Comparison of ENCODE assay signal across 25 cellular contexts in the genomic region with DNA sequence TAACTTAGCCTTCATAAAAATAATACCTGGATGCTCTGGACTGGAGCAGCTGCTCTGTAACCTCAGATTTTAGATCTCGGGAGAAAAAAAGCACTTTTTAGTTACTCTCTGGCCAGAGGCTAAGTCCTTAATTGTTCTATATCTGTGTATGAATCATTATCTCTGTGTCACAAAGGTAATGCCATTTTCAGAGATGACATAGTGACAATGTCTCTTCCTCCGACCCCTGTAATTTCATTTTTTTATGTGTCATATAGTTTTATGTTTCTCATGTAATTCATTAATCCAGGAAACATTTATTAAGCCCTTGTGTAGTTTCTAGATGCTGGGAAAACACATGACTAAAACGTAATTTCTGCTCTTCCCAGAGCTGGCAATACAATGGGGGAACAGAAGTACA. TPM values are rescaled to one million over a fixed set of nuclear protein-coding genes. Genes with fewer than 3 reads are reported as not detected.
DNase-seq lines count a peak whose midpoint lies in the region; ATAC-seq and TF ChIP-seq lines count a peak whose summit lies in the region.
"Had no signal": no experiment of that assay in that cellular context is flagged by ENCODE, and none has a peak within 500 bp of the region (broad histone marks: within the 10 kb centered on the region; RNA-seq: fewer than 3 reads in every experiment).

No MANE protein-coding gene starts in this region.

- no peak overlapping the region for H3K4ac ChIP-seq in trophoblast cell (ENCODE audit: low read depth, low read length)

- H3K79me2 ChIP-seq in OCI-LY3 (ENCODE audit: low read length) = no peaks in the 10 kb centered on the region
- H3K79me2 ChIP-seq in trophoblast cell (ENCODE audit: control insufficient read depth, insufficient read depth, low read length, poor library complexity) = no peaks in the 10 kb centered on the region

- TF ChIP-seq CTCF in CD4-positive, alpha-beta T cell (IDR thresholded peaks at IDR 0.05) = no peak
- TF ChIP-seq CTCF in OCI-LY3 (IDR thresholded peaks at IDR 0.05; ENCODE audit: low read depth, low read length) (no peak), Caco-2 (IDR thresholded peaks at IDR 0.05; ENCODE audit: insufficient read depth in 1 of 2, low read depth in 1 of 2, low read length in 1 of 2, severe bottlenecking in 1 of 2, unreplicated experiment in 1 of 2) (no peak)

- H4K12ac ChIP-seq in trophoblast cell (ENCODE audit: low read depth, low read length) = no peak overlapping the region

- H3K23ac ChIP-seq in trophoblast cell (ENCODE audit: low read length) = no peak overlapping the region

- H3K36me3 Mint-ChIP-seq in CD4-positive, alpha-beta T cell (ENCODE audit: low read depth) = peaks cover 91% of the 10 kb centered on the region
- H3K36me3 Mint-ChIP-seq in effector memory CD8-positive, alpha-beta T cell (ENCODE audit: insufficient read depth) = peaks cover 51% of the 10 kb centered on the region
- H3K36me3 Mint-ChIP-seq in Caco-2 (ENCODE audit: insufficient read depth, unreplicated experiment) = peaks cover 82% of the 10 kb centered on the region

- peak overlapping the region; percentile 36 for H3K4me3 ChIP-seq in OCI-LY3 (ENCODE audit: low read length)
- H3K4me3 ChIP-seq in trophoblast cell (ENCODE audit: low read depth, low read length) = no peak overlapping the region
- no peak overlapping the region for H3K4me3 ChIP-seq in Caco-2 (ENCODE audit: low read depth, low read length)
- H3K4me3 ChIP-seq: BLaER1 treated with 17β-estradiol and CSF1 and Interleukin-3, amounts not matched to agents 10 nM and 100 nM; heart left ventricle; SK-N-MC; transverse colon had no signal

- H3K18ac ChIP-seq in trophoblast cell (ENCODE audit: low read length) = no peak overlapping the region

- no peaks in the 10 kb centered on the region for H3K79me1 ChIP-seq in trophoblast cell (ENCODE audit: low read length)

- H3K27me3 ChIP-seq in CD4-positive, alpha-beta T cell (ENCODE audit: control insufficient read depth, insufficient read depth, low read length) = no peaks in the 10 kb centered on the region
- no peaks in the 10 kb centered on the region for H3K27me3 ChIP-seq in OCI-LY3 (ENCODE audit: low read depth, low read length)
- no peaks in the 10 kb centered on the region for H3K27me3 ChIP-seq in trophoblast cell (ENCODE audit: insufficient read depth, low read length)
- H3K27me3 ChIP-seq in Caco-2 (replicated peaks; ENCODE audit: control insufficient read depth, insufficient read depth, low read length) = no peaks in the 10 kb centered on the region
- H3K27me3 ChIP-seq: BLaER1 treated with 17β-estradiol and CSF1 and Interleukin-3, amounts not matched to agents 10 nM and 100 nM; brain microvascular endothelial cell; heart left ventricle; transverse colon had no signal

- POLR2A ChIA-PET in CD4-positive, alpha-beta T cell (lab: Charles Lee) = interaction anchor here (1.1 kb wide), 1 partner anchor 30 kb away, joined by 4 read pairs; no protein-coding TSS in a partner anchor
- POLR2A ChIA-PET in Caco-2 (lab: Charles Lee) = no interaction called here

- H2BK120ac ChIP-seq in trophoblast cell (ENCODE audit: insufficient read depth, low read length, poor library complexity) = no peak overlapping the region

- no CpG with 5 or more reads among the region's 3 CpGs for WGBS in trophoblast cell (ENCODE audit: extremely low coverage, insufficient coverage, insufficient read length)

- intact Hi-C loops in CD4-positive, alpha-beta T cell (cut with DNase I, micrococcal nuclease) = no loop called here
- intact Hi-C loops in Caco-2 (cut with micrococcal nuclease; ENCODE audit: unreplicated experiment) = no loop called here

- no peak overlapping the region for H2BK5ac ChIP-seq in trophoblast cell (ENCODE audit: low read depth, low read length, poor library complexity)

- H3K9me3 Mint-ChIP-seq in CD4-positive, alpha-beta T cell = no peaks in the 10 kb centered on the region
- no peaks in the 10 kb centered on the region for H3K9me3 Mint-ChIP-seq in effector memory CD8-positive, alpha-beta T cell
- no peaks in the 10 kb centered on the region for H3K9me3 Mint-ChIP-seq in Caco-2 (ENCODE audit: unreplicated experiment)
- H3K9me3 Mint-ChIP-seq: activated T-cell treated with anti-CD3 and anti-CD28 coated beads, Interleukin-2, amount 50 U/mL, for 4 hours; T-helper 2 cell treated with Interferon-gamma antibody and Interleukin-4, amounts not matched to agents 5 μg/mL and 100 μg/mL, for 36 hours had no signal

- H3K4me2 ChIP-seq in OCI-LY3 (ENCODE audit: low read length) = peak overlapping the region; percentile 72
- H3K4me2 ChIP-seq in trophoblast cell (ENCODE audit: low read length) = no peak overlapping the region

- H3K27ac ChIP-seq in CD4-positive, alpha-beta T cell (ENCODE audit: low read depth, low read length) = no peak overlapping the region
- H3K27ac ChIP-seq in OCI-LY3 (ENCODE audit: low read length) (peak overlapping the region; percentile 81), trophoblast cell (ENCODE audit: low read depth, low read length) (no peak overlapping the region)
- H3K27ac ChIP-seq: brain microvascular endothelial cell, heart left ventricle, SK-N-MC, transverse colon had no signal

- no peaks in the 10 kb centered on the region for H3K4me1 Mint-ChIP-seq in CD4-positive, alpha-beta T cell (ENCODE audit: low read depth)
- H3K4me1 Mint-ChIP-seq in effector memory CD8-positive, alpha-beta T cell (ENCODE audit: low read depth in 2 of 2) = peaks cover 2 to 5% of the 10 kb centered on the region in 2 donors
- peaks cover 13% of the 10 kb centered on the region for H3K4me1 Mint-ChIP-seq in Caco-2 (ENCODE audit: low read depth, unreplicated experiment)

- no peak overlapping the region for H4K8ac ChIP-seq in trophoblast cell (ENCODE audit: low read depth, low read length)

- DNase-seq in CD4-positive, alpha-beta T cell = no peak
- DNase-seq in effector memory CD8-positive, alpha-beta T cell = no peak
- DNase-seq in trophoblast cell = peak; percentile 0 to 21
- DNase-seq in NCI-H146 (lab: John Stamatoyannopoulos, UW) = no peak
- no peak for DNase-seq in Caco-2
- DNase-seq: activated CD4-positive, alpha-beta T cell treated with anti-CD3 and anti-CD28 coated beads for 48 hours; activated T-cell treated with anti-CD3 and anti-CD28 coated beads, Interleukin-2, amount 50 U/mL, for 4 hours; brain microvascular endothelial cell; effector memory CD4-positive, alpha-beta T cell; EL; GOT3; heart left ventricle; Kasumi-1; mammary epithelial cell; NCI-H446; NCI-H774; nucleus accumbens; stimulated activated CD4-positive, alpha-beta T cell treated with anti-CD3 and anti-CD28 coated beads, Interleukin-2, amount 100 ng/mL, for 24 hours; transverse colon had no signal

- CTCF ChIA-PET in CD4-positive, alpha-beta T cell (lab: Charles Lee) = interaction anchor here (0.5 to 2.4 kb wide), 2 partner anchors 13 to 16 kb away, joined by 4 to 7 read pairs; no protein-coding TSS in a partner anchor
- CTCF ChIA-PET in Caco-2 (lab: Charles Lee) = no interaction called here

- H3K27me3 Mint-ChIP-seq in CD4-positive, alpha-beta T cell = no peaks in the 10 kb centered on the region
- H3K27me3 Mint-ChIP-seq in effector memory CD8-positive, alpha-beta T cell = no peaks in the 10 kb centered on the region
- no peaks in the 10 kb centered on the region for H3K27me3 Mint-ChIP-seq in Caco-2 (ENCODE audit: insufficient read depth, unreplicated experiment)

- peak overlapping the region; percentile 18 for H3K27ac Mint-ChIP-seq in CD4-positive, alpha-beta T cell
- peak overlapping the region; percentile 3 to 7 for H3K27ac Mint-ChIP-seq in effector memory CD8-positive, alpha-beta T cell
- H3K27ac Mint-ChIP-seq in Caco-2 (ENCODE audit: unreplicated experiment) = no peak overlapping the region

- no peaks in the 10 kb centered on the region for H4K20me1 ChIP-seq in OCI-LY3 (ENCODE audit: insufficient read depth, low read length)

- no peak overlapping the region for H4K91ac ChIP-seq in trophoblast cell (ENCODE audit: low read depth, low read length)

- H3K4me3 Mint-ChIP-seq in CD4-positive, alpha-beta T cell = no peak overlapping the region
- no peak overlapping the region for H3K4me3 Mint-ChIP-seq in effector memory CD8-positive, alpha-beta T cell
- H3K4me3 Mint-ChIP-seq in Caco-2 (ENCODE audit: unreplicated experiment) = no peak overlapping the region
- H3K4me3 Mint-ChIP-seq: activated T-cell treated with anti-CD3 and anti-CD28 coated beads, Interleukin-2, amount 50 U/mL, for 4 hours; T-helper 2 cell treated with Interferon-gamma antibody and Interleukin-4, amounts not matched to agents 5 μg/mL and 100 μg/mL, for 36 hours had no signal

- ATAC-seq in CD4-positive, alpha-beta T cell (ENCODE audit: poor library complexity) = no peak
- ATAC-seq in effector memory CD8-positive, alpha-beta T cell (replicated peaks) = no peak
- no peak for ATAC-seq in HG03139 (IDR thresholded peaks at IDR 0.05; ENCODE audit: unreplicated experiment)
- ATAC-seq: activated T-cell treated with anti-CD3 and anti-CD28 coated beads, Interleukin-2, amount 50 U/mL, for 4 hours; heart left ventricle; HepG2 had no signal

- H2AFZ ChIP-seq in OCI-LY3 (ENCODE audit: low read depth, low read length) (no peak overlapping the region), trophoblast cell (ENCODE audit: insufficient read depth, low read length, poor library complexity) (no peak overlapping the region)

- peaks cover 23% of the 10 kb centered on the region for H3K4me1 ChIP-seq in OCI-LY3 (ENCODE audit: low read length)
- peaks cover 0 to 2% of the 10 kb centered on the region in 2 experiments for H3K4me1 ChIP-seq in trophoblast cell (ENCODE audit: control insufficient read depth in 1 of 2, insufficient read depth in 2 of 2, low read length in 2 of 2)
- no peaks in the 10 kb centered on the region for H3K4me1 ChIP-seq in Caco-2

- H3K14ac ChIP-seq in trophoblast cell (ENCODE audit: low read length) = no peak overlapping the region

- H3K36me3 ChIP-seq in OCI-LY3 (replicated peaks; ENCODE audit: low read depth, low read length) (peaks cover 16% of the 10 kb centered on the region), trophoblast cell (ENCODE audit: control insufficient read depth in 1 of 2, insufficient read depth in 2 of 2, low read length in 2 of 2) (peaks cover 11 to 15% of the 10 kb centered on the region in 2 experiments), Caco-2 (ENCODE audit: control insufficient read depth, insufficient read depth, low read length) (no peaks in the 10 kb centered on the region)

- H3K9me3 ChIP-seq in CD4-positive, alpha-beta T cell (ENCODE audit: control insufficient read depth, low read length) = no peaks in the 10 kb centered on the region
- H3K9me3 ChIP-seq in OCI-LY3 (ENCODE audit: insufficient read depth, low read length) (no peaks in the 10 kb centered on the region), trophoblast cell (ENCODE audit: insufficient read depth, low read depth, low read length) (no peaks in the 10 kb centered on the region), Caco-2 (no peaks in the 10 kb centered on the region)
- H3K9me3 ChIP-seq: BLaER1 treated with 17β-estradiol and CSF1 and Interleukin-3, amounts not matched to agents 10 nM and 100 nM; heart left ventricle; transverse colon had no signal

- no peak overlapping the region for H2BK12ac ChIP-seq in trophoblast cell (ENCODE audit: low read length)

- no peak overlapping the region for H2AK5ac ChIP-seq in trophoblast cell (ENCODE audit: low read length)

- H3K9ac ChIP-seq in OCI-LY3 (ENCODE audit: low read length) (peak overlapping the region; percentile 55), trophoblast cell (ENCODE audit: low read length) (no peak overlapping the region)
- H3K9ac ChIP-seq: BLaER1 treated with 17β-estradiol and CSF1 and Interleukin-3, amounts not matched to agents 10 nM and 100 nM had no signal

- BruUV-seq in Caco-2 (replicated peaks; lab: Mats Ljungman, UMichigan) = no TSS peak

RNA-seq across cellular contexts. Expression of gene SENP6, which starts 55.6 kb away (rescaled TPM):
- total RNA-seq in CD4-positive, alpha-beta T cell = 10 to 100 TPM; 82.0 to 94.8 TPM
- 50.3 and 51.1 TPM in 2 replicates for polyA plus RNA-seq in trophoblast cell (2013)
- 91.9 and 94.9 TPM in 2 replicates for total RNA-seq in Caco-2 (2022)

Comparison
In these comparisons a context has a peak if more than half of its experiments do, and no peak if none do; other contexts are left out.
1. DNase-seq: peak in trophoblast cell (2 of 2); none in CD4-positive, alpha-beta T cell (0 of 10), effector memory CD8-positive, alpha-beta T cell (0 of 3), NCI-H146 (single experiment) and Caco-2 (0 of 2).